ENCODE assay signal across 26 cellular contexts in the genomic region with DNA sequence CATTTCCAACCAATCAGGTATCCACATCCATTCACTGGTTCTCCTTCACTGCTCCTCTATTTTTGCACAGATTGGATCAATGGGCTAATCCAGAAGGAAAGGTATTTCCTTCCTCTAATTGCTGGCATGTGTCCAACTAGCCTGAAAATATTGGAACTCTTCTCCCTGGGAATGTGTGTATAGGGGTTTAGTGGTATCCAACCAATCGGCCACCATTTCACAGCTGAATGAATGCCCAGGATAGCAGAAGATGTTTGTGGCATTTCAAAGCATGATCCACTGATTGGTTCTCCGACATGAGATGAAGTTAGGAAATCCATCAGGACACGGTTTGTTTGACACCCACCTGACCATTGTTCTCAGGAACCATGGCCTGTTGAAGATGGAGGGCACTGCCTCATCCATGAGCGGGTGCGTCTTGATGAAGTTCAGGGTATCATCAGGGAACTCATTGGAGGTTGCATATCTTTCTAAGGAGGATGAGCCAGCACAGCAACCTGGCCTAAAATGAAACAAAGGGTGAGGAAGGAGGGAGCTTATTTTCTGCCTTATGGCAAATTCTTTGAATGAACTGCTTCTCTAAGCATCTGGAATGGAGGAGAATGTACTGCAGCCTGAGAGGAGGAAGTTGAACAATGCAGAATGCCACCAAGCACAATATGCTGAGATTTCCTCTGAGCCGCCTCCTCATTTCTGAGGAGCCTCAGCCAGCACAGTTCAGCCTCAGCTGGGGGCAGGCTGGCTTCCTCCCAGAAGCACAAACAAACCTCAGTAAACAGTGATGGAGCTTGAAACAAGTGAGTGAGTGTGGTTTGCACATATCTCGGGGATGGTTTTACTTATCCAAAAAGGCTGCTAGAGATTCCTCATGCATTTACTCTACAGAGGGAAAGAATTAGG.
DNase-seq lines count a peak whose midpoint lies in the region; ATAC-seq and TF ChIP-seq lines count a peak whose summit lies in the region.
"Had no signal": no experiment of that assay in that cellular context is flagged by ENCODE, and none has a peak within 500 bp of the region (broad histone marks: within the 10 kb centered on the region; RNA-seq: fewer than 3 reads in every experiment).

No MANE protein-coding gene starts in this region.

- DNase-seq in Right ventricle myocardium superior (no peak), right atrium auricular region (ENCODE audit: low spot score) (no peak), choroid plexus epithelial cell (ENCODE audit: low read depth) (peak; percentile 30), left ventricle myocardium superior (no peak), renal cortical epithelial cell (ENCODE audit: low read depth) (peak; percentile 12), NCI-H128 (lab: John Stamatoyannopoulos, UW; ENCODE audit: unreplicated experiment) (no peak)
- DNase-seq: 8988T; activated CD4-positive, alpha-beta T cell treated with anti-CD3 and anti-CD28 coated beads, Interleukin-2, amount 50 U/mL, for 1 hour; activated CD8-positive, alpha-beta memory T cell treated with anti-CD3 and anti-CD28 coated beads, Interleukin-2, amount 10 ng/mL, durations not matched to agents 7 days and 5 days; activated naive CD4-positive, alpha-beta T cell treated with anti-CD3 and anti-CD28 coated beads, Interleukin-2, amount 10 ng/mL, durations not matched to agents 7 days and 5 days; cerebellar nuclear complex; effector CD8-positive, alpha-beta T cell; GF-D8; GM23248; Kasumi-1; NCI-H1694 treated with DMSO at 0.1 percent for 48 hours; NCI-H524 treated with DMSO at 0.1 percent for 48 hours; substantia nigra; WERI-Rb-1 had no signal

- H3K27ac ChIP-seq in right atrium auricular region: no peak overlapping the region
- H3K27ac ChIP-seq: gastroesophageal sphincter, GM23248, neutrophil, WERI-Rb-1 had no signal

- TF ChIP-seq CTCF in right atrium auricular region (IDR thresholded peaks at IDR 0.05) (no peak), choroid plexus epithelial cell (conservative IDR thresholded peaks at IDR 0.05; ENCODE audit: low read depth, low read length) (no peak)

- intact Hi-C loops in Right ventricle myocardium superior (cut with DNase I): no loop called here
- intact Hi-C loops in left ventricle myocardium superior (cut with micrococcal nuclease): no loop called here

- no peaks in the 10 kb centered on the region for H3K4me1 ChIP-seq in right atrium auricular region
- H3K4me1 ChIP-seq: gastroesophageal sphincter had no signal

- peaks cover 15% of the 10 kb centered on the region for H3K36me3 ChIP-seq in right atrium auricular region

- ATAC-seq in Right ventricle myocardium superior (ENCODE audit: poor library complexity) (peak; percentile 45), left ventricle myocardium superior (peak; percentile 34), HG02852 (IDR thresholded peaks at IDR 0.05; ENCODE audit: unreplicated experiment) (no peak), HG03342 (IDR thresholded peaks at IDR 0.05; ENCODE audit: unreplicated experiment) (no peak)
- ATAC-seq: activated CD8-positive, alpha-beta memory T cell treated with anti-CD3 and anti-CD28 coated beads, Interleukin-2, amount 10 ng/mL, durations not matched to agents 7 days and 5 days; esophagus mucosa; gastroesophageal sphincter; SK-N-SH treated with all-trans-retinoic acid at 6 μM for 48 hours; stimulated activated effector memory CD8-positive, alpha-beta T cell treated with anti-CD3 and anti-CD28 coated beads, Interleukin-12 subunit alpha, Interleukin-12 subunit beta, amount 100 ng/mL, for 72 hours had no signal

- no peaks in the 10 kb centered on the region for H3K27me3 ChIP-seq in right atrium auricular region
- H3K27me3 ChIP-seq: gastroesophageal sphincter, neutrophil had no signal

- H3K4me3 ChIP-seq in right atrium auricular region (no peak overlapping the region), choroid plexus epithelial cell (ENCODE audit: low read depth, low read length) (no peak overlapping the region)
- H3K4me3 ChIP-seq: gastroesophageal sphincter, GM23248 had no signal

- peaks cover 0 to 7% of the 10 kb centered on the region in 2 donors for H3K9me3 ChIP-seq in right atrium auricular region

Comparison
In these comparisons a context has a peak if more than half of its experiments do, and no peak if none do; other contexts are left out.
1. ATAC-seq: peak in Right ventricle myocardium superior (single experiment) and left ventricle myocardium superior (single experiment); none in HG02852 (single experiment) and HG03342 (single experiment).
2. DNase-seq: peak in choroid plexus epithelial cell (single experiment) and renal cortical epithelial cell (single experiment); none in Right ventricle myocardium superior (single experiment), right atrium auricular region (single experiment), left ventricle myocardium superior (single experiment) and NCI-H128 (single experiment).